7 cellular contexts compared by ENCODE assay signal in the genomic region with DNA sequence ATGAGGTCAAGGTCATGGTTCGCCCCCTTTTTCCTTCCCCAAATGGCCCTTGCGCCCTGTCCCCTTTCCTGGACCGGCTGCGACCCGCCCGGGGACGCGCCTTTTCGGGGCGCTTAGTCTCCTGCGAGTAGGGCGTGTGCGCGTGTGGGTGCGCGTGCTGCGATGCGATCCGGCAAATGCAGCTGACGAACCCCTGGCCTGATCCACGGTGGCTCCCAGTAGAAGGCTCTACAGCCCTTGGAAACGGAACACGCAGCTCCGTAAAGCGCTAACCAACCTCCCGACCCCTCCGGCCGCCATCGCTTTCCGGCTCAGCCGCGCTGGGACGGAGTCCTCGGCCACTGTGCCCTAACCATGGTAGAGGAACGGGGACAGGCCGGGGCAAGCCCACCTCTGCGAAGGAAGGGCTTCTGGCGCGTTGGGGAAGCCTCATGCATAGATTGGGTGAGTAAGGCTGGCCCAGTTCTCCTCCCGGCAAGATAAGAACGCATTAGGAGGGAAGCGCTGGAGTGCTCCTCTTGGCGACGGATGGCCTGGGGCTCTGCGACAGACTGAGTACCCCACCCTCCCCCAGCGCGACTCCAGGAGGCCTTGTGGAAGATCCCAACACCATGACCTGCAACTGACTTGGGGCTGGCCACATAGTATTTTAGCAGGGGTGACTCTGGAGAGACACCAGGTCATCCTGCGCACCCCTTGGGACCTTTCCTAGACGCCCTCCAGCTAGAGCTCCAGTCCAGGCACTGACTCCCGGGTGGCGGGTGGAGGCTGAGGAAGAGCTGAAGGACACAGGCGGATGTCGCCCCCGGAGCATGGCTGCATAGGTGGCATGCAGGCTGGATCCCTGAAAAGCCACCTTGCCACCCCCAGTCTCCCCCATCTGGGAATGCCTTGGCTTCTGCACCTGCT. TPM values are rescaled to one million over a fixed set of nuclear protein-coding genes. Genes with fewer than 3 reads are reported as not detected.
DNase-seq lines count a peak whose midpoint lies in the region; ATAC-seq lines count a peak whose summit lies in the region.

No MANE protein-coding gene starts in this region.

- H3K27ac ChIP-seq in HUES6 (ENCODE audit: low read depth, low read length): no peak overlapping the region

- H3K27me3 Mint-ChIP-seq in stimulated activated naive CD8-positive, alpha-beta T cell treated with anti-CD3 and anti-CD28 coated beads, Interleukin-15, amount 100 ng/mL, for 72 hours: peaks cover 92% of the 10 kb centered on the region

- H3K4me1 Mint-ChIP-seq in stimulated activated naive CD8-positive, alpha-beta T cell treated with anti-CD3 and anti-CD28 coated beads, Interleukin-15, amount 100 ng/mL, for 72 hours: peaks cover 33% of the 10 kb centered on the region

- no peaks in the 10 kb centered on the region for H3K36me3 ChIP-seq in HUES6 (ENCODE audit: control insufficient read depth, insufficient read depth, low read length)

- H3K4me3 ChIP-seq in HUES6 (ENCODE audit: low read depth, low read length): peak overlapping the region; percentile 92
- peak overlapping the region; percentile 84 for H3K4me3 ChIP-seq in iPS-18c (ENCODE audit: insufficient read depth, low read depth, low read length)

- peak; percentile 5 to 32 for ATAC-seq in activated naive CD4-positive, alpha-beta T cell treated with anti-CD3 and anti-CD28 coated beads, Interleukin-2, amount 50 U/mL, for 72 hours
- ATAC-seq in stimulated activated naive CD8-positive, alpha-beta T cell treated with anti-CD3 and anti-CD28 coated beads, Interleukin-15, amount 100 ng/mL, for 72 hours: peak; percentile 23
- ATAC-seq in HG03135 (IDR thresholded peaks at IDR 0.05; ENCODE audit: unreplicated experiment): no peak

- H3K27ac Mint-ChIP-seq in activated naive CD4-positive, alpha-beta T cell treated with anti-CD3 and anti-CD28 coated beads, Interleukin-2, amount 50 U/mL, for 72 hours: no peak overlapping the region
- peak overlapping the region; percentile 9 to 31 for H3K27ac Mint-ChIP-seq in stimulated activated naive CD8-positive, alpha-beta T cell treated with anti-CD3 and anti-CD28 coated beads, Interleukin-15, amount 100 ng/mL, for 72 hours

- peaks cover 0 to 7% of the 10 kb centered on the region in 2 donors for H3K36me3 Mint-ChIP-seq in activated naive CD4-positive, alpha-beta T cell treated with anti-CD3 and anti-CD28 coated beads, Interleukin-2, amount 50 U/mL, for 72 hours

- peaks cover 12% of the 10 kb centered on the region for H3K4me1 ChIP-seq in HUES6 (ENCODE audit: control insufficient read depth, insufficient read depth, low read length)

- no peak for DNase-seq in activated naive CD4-positive, alpha-beta T cell treated with anti-CD3 and anti-CD28 coated beads, Interleukin-2, amount 50 U/mL, for 72 hours (ENCODE audit: low spot score in 2 of 2)
- DNase-seq in stimulated activated naive CD8-positive, alpha-beta T cell treated with anti-CD3 and anti-CD28 coated beads, Interleukin-15, amount 100 ng/mL, for 72 hours: peak in 1 of 2 donors; percentile 26
- DNase-seq in NCI-H1105 (lab: John Stamatoyannopoulos, UW) (no peak), germinal center (ENCODE audit: low spot score) (no peak)

- peak overlapping the region; percentile 61 for H3K9ac ChIP-seq in HUES6 (ENCODE audit: low read length)

- no peaks in the 10 kb centered on the region for H3K9me3 ChIP-seq in HUES6 (ENCODE audit: control insufficient read depth, insufficient read depth, low read depth, low read length)
- H3K9me3 ChIP-seq in iPS-18c (ENCODE audit: control insufficient read depth, insufficient read depth, low read length): peaks cover 2% of the 10 kb centered on the region

- H3K9me3 Mint-ChIP-seq in activated naive CD4-positive, alpha-beta T cell treated with anti-CD3 and anti-CD28 coated beads, Interleukin-2, amount 50 U/mL, for 72 hours: no peaks in the 10 kb centered on the region
- H3K9me3 Mint-ChIP-seq in stimulated activated naive CD8-positive, alpha-beta T cell treated with anti-CD3 and anti-CD28 coated beads, Interleukin-15, amount 100 ng/mL, for 72 hours: no peaks in the 10 kb centered on the region

- peak overlapping the region; percentile 83 to 94 for H3K4me3 Mint-ChIP-seq in stimulated activated naive CD8-positive, alpha-beta T cell treated with anti-CD3 and anti-CD28 coated beads, Interleukin-15, amount 100 ng/mL, for 72 hours

- peaks cover 68% of the 10 kb centered on the region for H3K27me3 ChIP-seq in HUES6 (ENCODE audit: control insufficient read depth, insufficient read depth, low read length)

RNA-seq across cellular contexts. Expression of a gene that starts 1.1 kb away (rescaled TPM):
- 1 to 10 TPM in 1 of 2 donors, under 1 TPM in 1; 0.14 to 1.1 TPM for total RNA-seq in activated naive CD4-positive, alpha-beta T cell treated with anti-CD3 and anti-CD28 coated beads, Interleukin-2, amount 50 U/mL, for 72 hours

RNA-seq across cellular contexts. Expression of a gene that starts 30.8 kb away (rescaled TPM):
- total RNA-seq in activated naive CD4-positive, alpha-beta T cell treated with anti-CD3 and anti-CD28 coated beads, Interleukin-2, amount 50 U/mL, for 72 hours: 10 to 100 TPM; 29.9 to 77.4 TPM

RNA-seq across cellular contexts. Expression of a gene that starts 35.6 kb away (rescaled TPM):
- 100 to 1,000 TPM in 1 of 2 donors, 10 to 100 TPM in 1; 66.4 to 128 TPM for total RNA-seq in activated naive CD4-positive, alpha-beta T cell treated with anti-CD3 and anti-CD28 coated beads, Interleukin-2, amount 50 U/mL, for 72 hours

Comparison
In these comparisons a context has a peak if more than half of its experiments do, and no peak if none do; other contexts are left out.
1. H3K27ac Mint-ChIP-seq: peak in stimulated activated naive CD8-positive, alpha-beta T cell treated with anti-CD3 and anti-CD28 coated beads, Interleukin-15, amount 100 ng/mL, for 72 hours (2 of 2); none in activated naive CD4-positive, alpha-beta T cell treated with anti-CD3 and anti-CD28 coated beads, Interleukin-2, amount 50 U/mL, for 72 hours (0 of 2).